13 cellular contexts compared by ENCODE assay signal in the genomic region with DNA sequence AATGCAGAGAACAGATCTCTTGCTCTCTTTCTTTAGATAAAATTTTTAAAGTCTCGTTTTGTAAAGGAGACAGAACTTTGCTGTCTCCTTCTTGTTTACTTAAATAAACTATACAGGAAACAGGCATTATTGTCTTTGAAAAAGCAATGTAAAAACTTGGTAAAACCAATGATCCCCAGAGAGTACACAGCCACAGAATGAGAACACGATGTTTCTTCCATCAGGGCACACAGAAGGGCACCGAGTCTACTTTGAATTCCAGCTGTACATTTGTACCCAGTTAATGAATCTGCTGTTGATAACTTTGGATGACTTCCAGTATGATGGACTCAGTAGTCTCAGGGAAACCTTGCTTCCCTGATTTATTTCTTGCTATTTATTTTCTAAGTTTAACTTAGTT. TPM values are rescaled to one million over a fixed set of nuclear protein-coding genes. Genes with fewer than 3 reads are reported as not detected.
DNase-seq lines count a peak whose midpoint lies in the region; ATAC-seq and TF ChIP-seq lines count a peak whose summit lies in the region.
"Had no signal": no experiment of that assay in that cellular context is flagged by ENCODE, and none has a peak within 500 bp of the region (broad histone marks: within the 10 kb centered on the region; RNA-seq: fewer than 3 reads in every experiment).

No MANE protein-coding gene starts in this region.

- peak overlapping the region; percentile 28; the same call in 1 of the 2 replicates for H3K27ac ChIP-seq in BLaER1
- H3K27ac ChIP-seq in caudate nucleus (ENCODE audit: low read depth, low read length), result peak overlapping the region; percentile 69
- peak overlapping the region; percentile 54 for H3K27ac ChIP-seq in hepatocyte
- H3K27ac ChIP-seq in ascending aorta, result peak overlapping the region in 1 of 2 donors; percentile 50
- H3K27ac ChIP-seq in CD8-positive, alpha-beta T cell (ENCODE audit: low read depth, low read length), result no peak overlapping the region
- H3K27ac ChIP-seq: WERI-Rb-1 had no signal

- no peaks in the 10 kb centered on the region for H3K4me1 Mint-ChIP-seq in CD8-positive, alpha-beta T cell (ENCODE audit: low read depth)

- H3K4me3 Mint-ChIP-seq in CD8-positive, alpha-beta T cell, result no peak overlapping the region
- H3K4me3 Mint-ChIP-seq: activated naive CD4-positive, alpha-beta T cell treated with anti-CD3 and anti-CD28 coated beads for 36 hours had no signal

- H3K27me3 ChIP-seq in BLaER1 (no peaks in the 10 kb centered on the region), hepatocyte (no peaks in the 10 kb centered on the region), ascending aorta (no peaks in the 10 kb centered on the region)
- no peaks in the 10 kb centered on the region for H3K27me3 ChIP-seq in CD8-positive, alpha-beta T cell (ENCODE audit: insufficient read depth, low read length)

- H2AFZ ChIP-seq in hepatocyte, result peak overlapping the region; percentile 25

- no peak overlapping the region for H3K4me3 ChIP-seq in BLaER1
- H3K4me3 ChIP-seq in hepatocyte, result no peak overlapping the region
- H3K4me3 ChIP-seq in skeletal muscle cell (ENCODE audit: low read depth, low read length), result no peak overlapping the region
- H3K4me3 ChIP-seq in ascending aorta, result no peak overlapping the region
- no peak overlapping the region for H3K4me3 ChIP-seq in CD8-positive, alpha-beta T cell (ENCODE audit: low read depth, low read length)

- no peak for ATAC-seq in activated naive CD4-positive, alpha-beta T cell treated with anti-CD3 and anti-CD28 coated beads, Interleukin-2, amount 50 U/mL, for 72 hours
- no peak for ATAC-seq in CD8-positive, alpha-beta T cell

- DNase-seq in caudate nucleus (lab: John Stamatoyannopoulos, UW) (no peak), hepatocyte (ENCODE audit: low spot score) (no peak), skeletal muscle cell (ENCODE audit: low read depth) (peak; percentile 51), kidney tubule cell (ENCODE audit: low spot score) (no peak), ascending aorta (ENCODE audit: low spot score in 2 of 2) (no peak)
- no peak for DNase-seq in activated naive CD4-positive, alpha-beta T cell treated with anti-CD3 and anti-CD28 coated beads, Interleukin-2, amount 50 U/mL, for 72 hours (ENCODE audit: low spot score in 2 of 2)
- no peak for DNase-seq in CD8-positive, alpha-beta T cell
- DNase-seq: activated naive CD4-positive, alpha-beta T cell treated with anti-CD3 and anti-CD28 coated beads for 36 hours; cerebellar nuclear complex; MM.1S; NCI-H2171; WERI-Rb-1 had no signal

- TF ChIP-seq CTCF in hepatocyte (IDR thresholded peaks at IDR 0.05; ENCODE audit: poor library complexity), result no peak
- no peak for TF ChIP-seq CTCF in ascending aorta (IDR thresholded peaks at IDR 0.05)
- TF ChIP-seq CTCF in CD8-positive, alpha-beta T cell (IDR thresholded peaks at IDR 0.05), result no peak

- peaks cover 40% of the 10 kb centered on the region for H3K27me3 Mint-ChIP-seq in CD8-positive, alpha-beta T cell (ENCODE audit: low read depth)

- no peaks in the 10 kb centered on the region for H3K9me2 ChIP-seq in hepatocyte (replicated peaks; ENCODE audit: insufficient read depth)

- WGBS in hepatocyte (ENCODE audit: low lambda C conversion rate, missing lambda C conversion rate), result 29% methylated on average over 3 of the region's 3 CpGs

- H3K9ac ChIP-seq in BLaER1, result no peak overlapping the region

- H3K27ac Mint-ChIP-seq in activated naive CD4-positive, alpha-beta T cell treated with anti-CD3 and anti-CD28 coated beads, Interleukin-2, amount 50 U/mL, for 72 hours, result no peak overlapping the region
- no peak overlapping the region for H3K27ac Mint-ChIP-seq in CD8-positive, alpha-beta T cell
- H3K27ac Mint-ChIP-seq: activated naive CD4-positive, alpha-beta T cell treated with anti-CD3 and anti-CD28 coated beads for 36 hours had no signal

- H3K4me2 ChIP-seq in BLaER1 (peak overlapping the region; percentile 69), hepatocyte (peak overlapping the region; percentile 65)

- H3K9me3 ChIP-seq in BLaER1 (no peaks in the 10 kb centered on the region), hepatocyte (ENCODE audit: low read depth) (no peaks in the 10 kb centered on the region), ascending aorta (no peaks in the 10 kb centered on the region)
- H3K9me3 ChIP-seq in CD8-positive, alpha-beta T cell (ENCODE audit: low read length), result no peaks in the 10 kb centered on the region

- intact Hi-C loops in ascending aorta (cut with DNase I), result no loop called here
- intact Hi-C loops in CD8-positive, alpha-beta T cell (cut with DNase I, micrococcal nuclease), result no loop called here

- CTCF ChIA-PET in CD8-positive, alpha-beta T cell (lab: Charles Lee), result no interaction called here

- H4K20me1 ChIP-seq in BLaER1, result no peaks in the 10 kb centered on the region
- no peaks in the 10 kb centered on the region for H4K20me1 ChIP-seq in hepatocyte (ENCODE audit: insufficient read depth, poor library complexity, severe bottlenecking)

- H3K4me1 ChIP-seq in BLaER1 (peaks cover 59% of the 10 kb centered on the region), hepatocyte (ENCODE audit: insufficient read depth) (peaks cover 42% of the 10 kb centered on the region), ascending aorta (peaks cover 0 to 11% of the 10 kb centered on the region in 2 donors)
- no peaks in the 10 kb centered on the region for H3K4me1 ChIP-seq in CD8-positive, alpha-beta T cell (ENCODE audit: insufficient read depth, low read length)

- POLR2A ChIA-PET in CD8-positive, alpha-beta T cell (lab: Charles Lee), result no interaction called here

- H3K79me2 ChIP-seq in hepatocyte, result no peaks in the 10 kb centered on the region

- no peaks in the 10 kb centered on the region for H3K9me3 Mint-ChIP-seq in activated naive CD4-positive, alpha-beta T cell treated with anti-CD3 and anti-CD28 coated beads, Interleukin-2, amount 50 U/mL, for 72 hours
- no peaks in the 10 kb centered on the region for H3K9me3 Mint-ChIP-seq in CD8-positive, alpha-beta T cell
- H3K9me3 Mint-ChIP-seq: activated naive CD4-positive, alpha-beta T cell treated with anti-CD3 and anti-CD28 coated beads for 36 hours had no signal

- H3K36me3 Mint-ChIP-seq in activated naive CD4-positive, alpha-beta T cell treated with anti-CD3 and anti-CD28 coated beads, Interleukin-2, amount 50 U/mL, for 72 hours, result no peaks in the 10 kb centered on the region
- H3K36me3 Mint-ChIP-seq in CD8-positive, alpha-beta T cell, result no peaks in the 10 kb centered on the region

- no peaks in the 10 kb centered on the region for H3K36me3 ChIP-seq in BLaER1
- H3K36me3 ChIP-seq in hepatocyte (replicated peaks; ENCODE audit: insufficient read depth, low read depth), result no peaks in the 10 kb centered on the region
- no peaks in the 10 kb centered on the region for H3K36me3 ChIP-seq in ascending aorta
- H3K36me3 ChIP-seq in CD8-positive, alpha-beta T cell (ENCODE audit: insufficient read depth, low read length), result no peaks in the 10 kb centered on the region
- H3K36me3 ChIP-seq: WERI-Rb-1 had no signal

RNA-seq across cellular contexts. Expression of a gene that starts 8.1 kb away (rescaled TPM):
- total RNA-seq in hepatocyte, result 15.3 and 18.5 TPM in 2 replicates
- polyA plus RNA-seq in hepatocyte, result 5.8 and 9.3 TPM in 2 replicates
- total RNA-seq in ascending aorta, result 1.7 TPM
- total RNA-seq in activated naive CD4-positive, alpha-beta T cell treated with anti-CD3 and anti-CD28 coated beads, Interleukin-2, amount 50 U/mL, for 72 hours, result not detected
- not detected for total RNA-seq in CD8-positive, alpha-beta T cell
- total RNA-seq: activated naive CD4-positive, alpha-beta T cell treated with anti-CD3 and anti-CD28 coated beads for 36 hours had no signal

RNA-seq across cellular contexts. Expression of a gene that starts 20.0 kb away (rescaled TPM):
- 35.4 and 36.4 TPM in 2 replicates for total RNA-seq in hepatocyte
- 22.7 and 24.3 TPM in 2 replicates for polyA plus RNA-seq in hepatocyte
- 17.8 TPM for total RNA-seq in ascending aorta
- total RNA-seq in activated naive CD4-positive, alpha-beta T cell treated with anti-CD3 and anti-CD28 coated beads, Interleukin-2, amount 50 U/mL, for 72 hours, result 10 to 100 TPM; 11.0 to 11.5 TPM
- total RNA-seq in CD8-positive, alpha-beta T cell, result 1 to 10 TPM in 1 of 2 experiments, under 1 TPM in 1; 0.56 to 1.2 TPM
